In genomic region chr21:36852864-36853263, GRCh38 we compare ENCODE assay signal across 18 cellular contexts.
DNase-seq lines count a peak whose midpoint lies in the region; ATAC-seq and TF ChIP-seq lines count a peak whose summit lies in the region.
"Had no signal": no experiment of that assay in that cellular context is flagged by ENCODE, and none has a peak within 500 bp of the region (broad histone marks: within the 10 kb centered on the region; RNA-seq: fewer than 3 reads in every experiment).

No MANE protein-coding gene starts in this region.

- intact Hi-C loops in activated naive CD4-positive, alpha-beta T cell treated with anti-CD3 and anti-CD28 coated beads for 36 hours (cut with micrococcal nuclease), result loop anchor here (5.0 kb wide), 1 partner anchor 106 kb away; no protein-coding TSS in a partner anchor
- intact Hi-C loops in PC-3 (cut with micrococcal nuclease), result no loop called here

- H3K9me2 ChIP-seq in PC-3 (replicated peaks; ENCODE audit: low read length), result no peaks in the 10 kb centered on the region

- H3K27me3 ChIP-seq in PC-3 (ENCODE audit: low read length), result no peaks in the 10 kb centered on the region
- no peaks in the 10 kb centered on the region for H3K27me3 ChIP-seq in osteoblast (ENCODE audit: insufficient read depth, low read length)
- H3K27me3 ChIP-seq: SJSA1 had no signal

- H3K4me1 Mint-ChIP-seq in activated naive CD4-positive, alpha-beta T cell treated with anti-CD3 and anti-CD28 coated beads for 36 hours (ENCODE audit: low read depth), result peaks cover 8% of the 10 kb centered on the region
- peaks cover 25% of the 10 kb centered on the region for H3K4me1 Mint-ChIP-seq in stimulated activated effector memory CD8-positive, alpha-beta T cell treated with anti-CD3 and anti-CD28 coated beads, Interleukin-12 subunit alpha, Interleukin-12 subunit beta, amount 100 ng/mL, for 72 hours
- H3K4me1 Mint-ChIP-seq: CD4-positive, CD25-positive, alpha-beta regulatory T cell had no signal

- TF ChIP-seq CTCF in HEK293 (tag by site-specific recombination; IDR thresholded peaks at IDR 0.05) (no peak), PC-3 (conservative IDR thresholded peaks at IDR 0.05; ENCODE audit: low read depth, low read length) (no peak), osteoblast (IDR thresholded peaks at IDR 0.05; ENCODE audit: extremely low read depth, low read depth, low read length) (no peak)

- peak; percentile 24; the same call in 1 of the 2 replicates for ATAC-seq in PC-3
- ATAC-seq in stimulated activated effector memory CD8-positive, alpha-beta T cell treated with anti-CD3 and anti-CD28 coated beads, Interleukin-12 subunit alpha, Interleukin-12 subunit beta, amount 100 ng/mL, for 72 hours, result peak; percentile 84
- ATAC-seq in GM18873 (IDR thresholded peaks at IDR 0.05; ENCODE audit: low FRiP score, unreplicated experiment), result no peak
- ATAC-seq: Panc1 had no signal

- POLR2A ChIA-PET in HEK293 (lab: Yijun Ruan, JAX), result no interaction called here
- POLR2A ChIA-PET in PC-3 (lab: Charles Lee; ENCODE audit: unreplicated experiment), result no interaction called here

- H3K4me3 ChIP-seq in HEK293 (ENCODE audit: low read depth, low read length) (no peak overlapping the region), PC-3 (ENCODE audit: low read length) (no peak overlapping the region), osteoblast (ENCODE audit: insufficient read depth, low read length) (no peak overlapping the region)
- H3K4me3 ChIP-seq: SJSA1 had no signal

- no peak overlapping the region for H3K4me3 Mint-ChIP-seq in activated naive CD4-positive, alpha-beta T cell treated with anti-CD3 and anti-CD28 coated beads for 36 hours
- H3K4me3 Mint-ChIP-seq in stimulated activated effector memory CD8-positive, alpha-beta T cell treated with anti-CD3 and anti-CD28 coated beads, Interleukin-12 subunit alpha, Interleukin-12 subunit beta, amount 100 ng/mL, for 72 hours, result peak overlapping the region; percentile 8
- H3K4me3 Mint-ChIP-seq: CD4-positive, CD25-positive, alpha-beta regulatory T cell had no signal

- no peaks in the 10 kb centered on the region for H3F3A ChIP-seq in PC-3 (ENCODE audit: low read length, unreplicated experiment)

- H3K36me3 ChIP-seq in HEK293 (ENCODE audit: control insufficient read depth in 2 of 2, insufficient read depth in 1 of 2, low read length in 2 of 2) (no peaks in the 10 kb centered on the region), PC-3 (ENCODE audit: low read depth, low read length) (no peaks in the 10 kb centered on the region), osteoblast (ENCODE audit: insufficient read depth, low read length) (no peaks in the 10 kb centered on the region)
- H3K36me3 ChIP-seq: SJSA1 had no signal

- H4K20me1 ChIP-seq in PC-3 (ENCODE audit: low read length), result no peaks in the 10 kb centered on the region
- H4K20me1 ChIP-seq in osteoblast (ENCODE audit: insufficient read depth, low read length), result no peaks in the 10 kb centered on the region

- BruUV-seq in PC-3 (replicated peaks; lab: Mats Ljungman, UMichigan), result no TSS peak

- H3K27ac ChIP-seq in HEK293 (ENCODE audit: extremely low read depth, low read depth, low read length), result no peak overlapping the region
- H3K27ac ChIP-seq in PC-3 (ENCODE audit: low read length), result no peak overlapping the region
- H3K27ac ChIP-seq in osteoblast (ENCODE audit: low read depth, low read length), result no peak overlapping the region
- H3K27ac ChIP-seq: HL-60, KMS-11, SJSA1 had no signal

- DNase-seq in activated naive CD4-positive, alpha-beta T cell treated with anti-CD3 and anti-CD28 coated beads for 36 hours, result no peak
- no peak for DNase-seq in activated naive CD4-positive, alpha-beta T cell treated with Interleukin-2 at 50 U/mL for 16 hours
- DNase-seq in PC-3, result no peak
- DNase-seq in stimulated activated effector memory CD8-positive, alpha-beta T cell treated with anti-CD3 and anti-CD28 coated beads, Interleukin-12 subunit alpha, Interleukin-12 subunit beta, amount 100 ng/mL, for 72 hours (ENCODE audit: low spot score in 2 of 2), result no peak
- DNase-seq in osteoblast (ENCODE audit: insufficient read length, low spot score, missing footprints), result no peak
- DNase-seq: CD4-positive, CD25-positive, alpha-beta regulatory T cell; EL; NCI-H1105; NCI-H146; NCI-H2029; NCI-H2227 treated with DMSO at 0.1 percent for 48 hours; NCI-H510A had no signal

- H3K36me3 Mint-ChIP-seq in activated naive CD4-positive, alpha-beta T cell treated with anti-CD3 and anti-CD28 coated beads for 36 hours (ENCODE audit: low read depth), result no peaks in the 10 kb centered on the region
- H3K36me3 Mint-ChIP-seq in stimulated activated effector memory CD8-positive, alpha-beta T cell treated with anti-CD3 and anti-CD28 coated beads, Interleukin-12 subunit alpha, Interleukin-12 subunit beta, amount 100 ng/mL, for 72 hours, result no peaks in the 10 kb centered on the region
- H3K36me3 Mint-ChIP-seq: CD4-positive, CD25-positive, alpha-beta regulatory T cell had no signal

- H2AFZ ChIP-seq in PC-3 (ENCODE audit: low read length) (no peak overlapping the region), osteoblast (ENCODE audit: low read length) (no peak overlapping the region)

- peaks cover 8% of the 10 kb centered on the region; the same call in 1 of the 2 replicates for H3K79me2 ChIP-seq in PC-3 (ENCODE audit: low read length)
- H3K79me2 ChIP-seq in osteoblast (ENCODE audit: insufficient read depth, low read length), result peaks cover 2% of the 10 kb centered on the region

- no peaks in the 10 kb centered on the region for H3K9me3 ChIP-seq in HEK293 (ENCODE audit: control insufficient read depth, insufficient read depth, low read depth, low read length)
- no peaks in the 10 kb centered on the region for H3K9me3 ChIP-seq in PC-3 (ENCODE audit: low read length)
- H3K9me3 ChIP-seq in osteoblast (ENCODE audit: low read depth, low read length), result no peaks in the 10 kb centered on the region
- H3K9me3 ChIP-seq: SJSA1 had no signal

- no peak overlapping the region for H3K9ac ChIP-seq in PC-3 (ENCODE audit: low read length)
- H3K9ac ChIP-seq: KMS-11 had no signal

- peaks cover under 1% of the 10 kb centered on the region; the same call in 1 of the 2 replicates for H3K4me1 ChIP-seq in HEK293 (ENCODE audit: control insufficient read depth, insufficient read depth, low read length)
- peaks cover 41% of the 10 kb centered on the region for H3K4me1 ChIP-seq in PC-3 (ENCODE audit: insufficient read depth, low read length)
- peaks cover 7% of the 10 kb centered on the region for H3K4me1 ChIP-seq in osteoblast (ENCODE audit: insufficient read depth, low read length)

- H3K27ac Mint-ChIP-seq in activated naive CD4-positive, alpha-beta T cell treated with anti-CD3 and anti-CD28 coated beads for 36 hours, result peak overlapping the region; percentile 6
- H3K27ac Mint-ChIP-seq in stimulated activated effector memory CD8-positive, alpha-beta T cell treated with anti-CD3 and anti-CD28 coated beads, Interleukin-12 subunit alpha, Interleukin-12 subunit beta, amount 100 ng/mL, for 72 hours, result peak overlapping the region; percentile 44
- H3K27ac Mint-ChIP-seq: CD4-positive, CD25-positive, alpha-beta regulatory T cell had no signal

- CTCF ChIA-PET in activated naive CD4-positive, alpha-beta T cell treated with anti-CD3 and anti-CD28 coated beads for 36 hours (lab: Charles Lee), result interaction anchor here (0.5 kb wide), 1 partner anchor 33 kb away, joined by 3 read pairs; no protein-coding TSS in a partner anchor
- CTCF ChIA-PET in HEK293 (lab: Yijun Ruan, JAX) (interaction anchor here (0.5 to 6.5 kb wide), 6 partner anchors 12 to 1470 kb away, joined by 3 to 64 read pairs (median 3); no protein-coding TSS in a partner anchor), PC-3 (lab: Charles Lee) (no interaction called here)

- H3K4me2 ChIP-seq in PC-3 (ENCODE audit: low read length), result no peak overlapping the region
- no peak overlapping the region for H3K4me2 ChIP-seq in osteoblast (ENCODE audit: insufficient read depth, low read length)
- H3K4me2 ChIP-seq: KMS-11 had no signal

- no peaks in the 10 kb centered on the region for H3K27me3 Mint-ChIP-seq in activated naive CD4-positive, alpha-beta T cell treated with anti-CD3 and anti-CD28 coated beads for 36 hours (ENCODE audit: low read depth)
- H3K27me3 Mint-ChIP-seq: CD4-positive, CD25-positive, alpha-beta regulatory T cell had no signal

- H3K9me3 Mint-ChIP-seq in activated naive CD4-positive, alpha-beta T cell treated with anti-CD3 and anti-CD28 coated beads for 36 hours, result no peaks in the 10 kb centered on the region
- no peaks in the 10 kb centered on the region for H3K9me3 Mint-ChIP-seq in stimulated activated effector memory CD8-positive, alpha-beta T cell treated with anti-CD3 and anti-CD28 coated beads, Interleukin-12 subunit alpha, Interleukin-12 subunit beta, amount 100 ng/mL, for 72 hours
- H3K9me3 Mint-ChIP-seq: CD4-positive, CD25-positive, alpha-beta regulatory T cell had no signal

TF ChIP-seq in HEK293, 187 proteins besides CTCF, POLR2A, EP300 and RAD21:
- no peak for TF ChIP-seq ZNF501 (tag by site-specific recombination; IDR thresholded peaks at IDR 0.05)
- no peak for TF ChIP-seq ZNF677 (tag by site-specific recombination; IDR thresholded peaks at IDR 0.05)
- no peak for TF ChIP-seq YY2 (tag by site-specific recombination; IDR thresholded peaks at IDR 0.05)
- 0 out of 2 replicates have a peak, but pooled peaks have one; percentile 29 for TF ChIP-seq PRDM1 (tag by site-specific recombination; IDR thresholded peaks at IDR 0.05)
